14 cellular contexts compared by ENCODE assay signal in genomic region chr2:70080597-70081200, GRCh38. TPM values are rescaled to one million over a fixed set of nuclear protein-coding genes. Genes with fewer than 3 reads are reported as not detected.
A peak's percentile ranks its signal among the peaks of the same experiment; 100 is the strongest.
DNase-seq lines count a peak whose midpoint lies in the region; ATAC-seq, FAIRE-seq and TF ChIP-seq lines count a peak whose summit lies in the region.
"Had no signal": no experiment of that assay in that cellular context is flagged by ENCODE, and none has a peak within 500 bp of the region (broad histone marks: within the 10 kb centered on the region; RNA-seq: fewer than 3 reads in every experiment).

No MANE protein-coding gene starts in this region.

- peak overlapping the region; percentile 25 for H3K4me3 Mint-ChIP-seq in activated CD4-positive, alpha-beta memory T cell treated with anti-CD3 and anti-CD28 coated beads for 36 hours

- H3K27me3 ChIP-seq in small intestine (ENCODE audit: control insufficient read depth in 2 of 2, insufficient read depth in 2 of 2, low read length in 2 of 2), result no peaks in the 10 kb centered on the region
- H3K27me3 ChIP-seq: tibial artery had no signal

- ATAC-seq in esophagus mucosa, result peak; percentile 60
- ATAC-seq in HG03342 (IDR thresholded peaks at IDR 0.05; ENCODE audit: unreplicated experiment), result no peak
- ATAC-seq in HG03175 (IDR thresholded peaks at IDR 0.05; ENCODE audit: unreplicated experiment), result no peak
- ATAC-seq: activated CD4-positive, CD25-positive, alpha-beta regulatory T cell treated with anti-CD3 and anti-CD28 coated beads, Interleukin-2, amount 50 U/mL, for 24 hours had no signal

- CTCF ChIA-PET in activated CD4-positive, alpha-beta memory T cell treated with anti-CD3 and anti-CD28 coated beads for 36 hours (lab: Charles Lee), result interaction anchor here (5.8 to 9.0 kb wide), 3 partner anchors 11 to 167 kb away, joined by 34 to 78 read pairs (median 39); partner anchors contain the start of gene MXD1

- peak; percentile 56 for DNase-seq in NCI-H2171 treated with DMSO at 0.1 percent for 48 hours (lab: John Stamatoyannopoulos, UW)
- DNase-seq in NCI-H2171 (lab: John Stamatoyannopoulos, UW), result no peak
- peak; percentile 35 for DNase-seq in activated CD4-positive, alpha-beta memory T cell treated with anti-CD3 and anti-CD28 coated beads for 36 hours
- DNase-seq in small intestine, result peak; percentile 40
- DNase-seq in erythroblast (lab: John Stamatoyannopoulos, UW), result no peak
- DNase-seq: activated naive CD4-positive, alpha-beta T cell treated with Interleukin-2 at 50 U/mL for 16 hours; SK-N-SH had no signal

- H3K36me3 Mint-ChIP-seq in activated CD4-positive, alpha-beta memory T cell treated with anti-CD3 and anti-CD28 coated beads for 36 hours, result peaks cover 51% of the 10 kb centered on the region

- H3K36me3 ChIP-seq in small intestine (ENCODE audit: control insufficient read depth in 2 of 2, insufficient read depth in 2 of 2, low read length in 2 of 2), result peaks cover 5 to 12% of the 10 kb centered on the region in 2 donors

- TF ChIP-seq POLR2A in erythroblast (IDR thresholded peaks at IDR 0.05; ENCODE audit: low read length), result no peak

- no peaks in the 10 kb centered on the region for H3K9me3 ChIP-seq in small intestine (ENCODE audit: control insufficient read depth, low read depth)
- H3K9me3 ChIP-seq: SK-N-SH, tibial artery had no signal

- H3K9me3 Mint-ChIP-seq in activated CD4-positive, alpha-beta memory T cell treated with anti-CD3 and anti-CD28 coated beads for 36 hours, result no peaks in the 10 kb centered on the region

- peaks cover 3 to 5% of the 10 kb centered on the region in 2 donors for H3K4me1 ChIP-seq in small intestine (ENCODE audit: control insufficient read depth in 2 of 2, insufficient read depth in 1 of 2, low read depth in 1 of 2, low read length in 1 of 2)

- intact Hi-C loops in activated CD4-positive, alpha-beta memory T cell treated with anti-CD3 and anti-CD28 coated beads for 36 hours (cut with micrococcal nuclease), result loop anchor here (10.0 kb wide), 2 partner anchors 214 to 696 kb away; partner anchors contain the start of genes GFPT1 and SNRPG

- H3K4me1 Mint-ChIP-seq in activated CD4-positive, alpha-beta memory T cell treated with anti-CD3 and anti-CD28 coated beads for 36 hours (ENCODE audit: low read depth), result peaks cover 54% of the 10 kb centered on the region

- peak overlapping the region; percentile 93 for H3K27ac Mint-ChIP-seq in activated CD4-positive, alpha-beta memory T cell treated with anti-CD3 and anti-CD28 coated beads for 36 hours

- POLR2A ChIA-PET in activated CD4-positive, alpha-beta memory T cell treated with anti-CD3 and anti-CD28 coated beads for 36 hours (lab: Charles Lee), result interaction anchor here (0.7 to 9.6 kb wide), 5 partner anchors 9 to 62 kb away, joined by 3 to 135 read pairs (median 6); no protein-coding TSS in a partner anchor

- WGBS in small intestine, 3 donors, result 57 to 81% (median 64%) methylated on average over 3 of the region's 3 CpGs

- FAIRE-seq in small intestine (lab: Jason Lieb, UNC), result no peak
- FAIRE-seq: A204.1 had no signal

- H3K27me3 Mint-ChIP-seq in activated CD4-positive, alpha-beta memory T cell treated with anti-CD3 and anti-CD28 coated beads for 36 hours, result no peaks in the 10 kb centered on the region

- no peak overlapping the region for H3K4me3 ChIP-seq in small intestine (ENCODE audit: low read depth in 1 of 2, low read length in 2 of 2)
- H3K4me3 ChIP-seq: tibial artery had no signal

- peak overlapping the region; percentile 49 to 69 for H3K27ac ChIP-seq in small intestine (ENCODE audit: low read depth in 1 of 2, low read length in 1 of 2)
- H3K27ac ChIP-seq: KMS-11, tibial artery had no signal

RNA-seq across cellular contexts. Expression of gene PCBP1, which starts 6.6 kb away (rescaled TPM):
- total RNA-seq in activated CD4-positive, alpha-beta memory T cell treated with anti-CD3 and anti-CD28 coated beads for 36 hours, result 100 to 1,000 TPM; 444 to 449 TPM
- total RNA-seq in esophagus mucosa, result 214 TPM
- 100 to 1,000 TPM; 247 to 311 (median 291) TPM for polyA plus RNA-seq in small intestine

Comparison
In these comparisons a context has a peak if more than half of its experiments do, and no peak if none do; other contexts are left out.
1. DNase-seq: peak in NCI-H2171 treated with DMSO at 0.1 percent for 48 hours (single experiment), activated CD4-positive, alpha-beta memory T cell treated with anti-CD3 and anti-CD28 coated beads for 36 hours (single experiment) and small intestine (single experiment); none in NCI-H2171 (single experiment) and erythroblast (0 of 2).